ENCODE assay signal across 11 cellular contexts in the genomic region with DNA sequence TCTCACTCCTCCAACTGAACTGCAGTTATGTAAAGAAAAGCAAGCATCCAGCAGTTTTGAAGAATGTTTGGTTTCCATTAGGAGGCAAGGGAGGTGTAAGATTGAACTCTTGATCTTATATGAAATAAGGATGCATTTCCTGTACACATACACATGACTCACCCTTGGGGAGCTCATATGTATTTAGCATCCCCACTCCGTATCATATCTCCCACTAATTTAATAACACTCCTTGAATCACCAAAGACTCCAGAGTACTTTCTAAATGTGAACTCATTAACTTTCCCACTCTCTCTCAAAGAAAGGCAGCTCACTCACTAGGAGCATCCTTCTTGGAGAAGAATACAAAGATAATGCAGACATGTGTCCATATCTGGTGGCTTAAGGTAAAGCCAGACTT.
DNase-seq lines count a peak whose midpoint lies in the region; ATAC-seq and TF ChIP-seq lines count a peak whose summit lies in the region.
"Had no signal": no experiment of that assay in that cellular context is flagged by ENCODE, and none has a peak within 500 bp of the region (broad histone marks: within the 10 kb centered on the region; RNA-seq: fewer than 3 reads in every experiment).

No MANE protein-coding gene starts in this region.

- H3K4me3 Mint-ChIP-seq in activated T-cell treated with anti-CD3 and anti-CD28 coated beads, Interleukin-2, amount 50 U/mL, for 4 hours, result peak overlapping the region; percentile 83
- H3K4me3 Mint-ChIP-seq in activated B cell treated with CpG ODN at 0.5 μM for 24 hours, result peak overlapping the region; percentile 5

- no peak for TF ChIP-seq POLR2A in stomach (IDR thresholded peaks at IDR 0.05)

- TF ChIP-seq CTCF in activated B cell treated with CpG ODN at 0.5 μM for 24 hours (IDR thresholded peaks at IDR 0.05) (no peak), fibroblast of the aortic adventitia (IDR thresholded peaks at IDR 0.05; ENCODE audit: insufficient read depth, low read length) (no peak), stomach (IDR thresholded peaks at IDR 0.05) (no peak), psoas muscle (IDR thresholded peaks at IDR 0.05) (no peak)

- POLR2A ChIA-PET in activated B cell treated with CpG ODN at 0.5 μM for 24 hours (lab: Charles Lee), result interaction anchor here (1.1 to 8.4 kb wide), 4 partner anchors 9 to 220 kb away, joined by 3 to 111 read pairs (median 8); no protein-coding TSS in a partner anchor

- no peaks in the 10 kb centered on the region for H3K9me3 Mint-ChIP-seq in activated T-cell treated with anti-CD3 and anti-CD28 coated beads, Interleukin-2, amount 50 U/mL, for 4 hours
- no peaks in the 10 kb centered on the region for H3K9me3 Mint-ChIP-seq in activated B cell treated with CpG ODN at 0.5 μM for 24 hours

- no peaks in the 10 kb centered on the region for H3K27me3 Mint-ChIP-seq in activated T-cell treated with anti-CD3 and anti-CD28 coated beads, Interleukin-2, amount 50 U/mL, for 4 hours (ENCODE audit: low read depth)
- no peaks in the 10 kb centered on the region for H3K27me3 Mint-ChIP-seq in activated B cell treated with CpG ODN at 0.5 μM for 24 hours

- H3K4me1 ChIP-seq in stomach, result peaks cover 36 to 98% (median 78%) of the 10 kb centered on the region in 4 donors
- H3K4me1 ChIP-seq in psoas muscle, result peaks cover 76% of the 10 kb centered on the region

- intact Hi-C loops in activated B cell treated with CpG ODN at 0.5 μM for 24 hours (cut with micrococcal nuclease), result loop anchor here (2.0 kb wide), 1 partner anchor 13 kb away; no protein-coding TSS in a partner anchor
- intact Hi-C loops in stomach (cut with DNase I; ENCODE audit: low total_unique reads), result no loop called here
- intact Hi-C loops in psoas muscle (cut with DNase I), result no loop called here

- no peak for TF ChIP-seq EP300 in stomach (IDR thresholded peaks at IDR 0.05)

- H3K9me3 ChIP-seq in stomach (no peaks in the 10 kb centered on the region), psoas muscle (no peaks in the 10 kb centered on the region)

- WGBS in stomach, 5 donors, result 53 to 80% (median 68%) methylated on average over 1 of the region's 1 CpG
- WGBS in psoas muscle, 3 donors, result 73 to 96% (median 82%) methylated on average over 1 of the region's 1 CpG

- H3K27ac Mint-ChIP-seq in activated B cell treated with CpG ODN at 0.5 μM for 24 hours, result peak overlapping the region; percentile 78

- peaks cover 49% of the 10 kb centered on the region for H3K36me3 Mint-ChIP-seq in activated T-cell treated with anti-CD3 and anti-CD28 coated beads, Interleukin-2, amount 50 U/mL, for 4 hours (ENCODE audit: insufficient read depth)
- H3K36me3 Mint-ChIP-seq in activated B cell treated with CpG ODN at 0.5 μM for 24 hours (ENCODE audit: low read depth), result peaks cover 80% of the 10 kb centered on the region

- H3K36me3 ChIP-seq in stomach, result peaks cover 0 to 21% (median 5%) of the 10 kb centered on the region in 4 donors
- H3K36me3 ChIP-seq in psoas muscle (ENCODE audit: insufficient read depth in 1 of 2, low read depth in 1 of 2), result peaks cover 0 to 9% of the 10 kb centered on the region in 2 donors

- H3K4me3 ChIP-seq in fibroblast of the aortic adventitia (ENCODE audit: low read depth, low read length) (no peak overlapping the region), stomach (no peak overlapping the region), psoas muscle (no peak overlapping the region)
- H3K4me3 ChIP-seq: SK-N-MC had no signal

- no peak for DNase-seq in activated T-cell treated with anti-CD3 and anti-CD28 coated beads, Interleukin-2, amount 50 U/mL, for 4 hours
- DNase-seq in activated T-cell treated with anti-CD3 and anti-CD28 coated beads, Interleukin-2, amount 50 U/mL, for 48 hours, result no peak
- no peak for DNase-seq in activated B cell treated with CpG ODN at 0.5 μM for 24 hours
- DNase-seq in fibroblast of the aortic adventitia (ENCODE audit: low read depth), result peak; percentile 36
- no peak for DNase-seq in stomach
- no peak for DNase-seq in psoas muscle
- no peak for DNase-seq in DMS79 treated with DMSO at 0.1 percent for 48 hours (lab: John Stamatoyannopoulos, UW)
- DNase-seq: left ventricle myocardium superior, NCI-H2029 had no signal

- H3K4me1 Mint-ChIP-seq in activated T-cell treated with anti-CD3 and anti-CD28 coated beads, Interleukin-2, amount 50 U/mL, for 4 hours (ENCODE audit: low read depth), result peaks cover 97% of the 10 kb centered on the region
- peaks cover 100% of the 10 kb centered on the region for H3K4me1 Mint-ChIP-seq in activated B cell treated with CpG ODN at 0.5 μM for 24 hours

- H3K27ac ChIP-seq in stomach (peak overlapping the region in 3 of 5 donors; percentile 46 to 88 (median 84)), psoas muscle (no peak overlapping the region)
- H3K27ac ChIP-seq: SK-N-MC had no signal

- CTCF ChIA-PET in activated B cell treated with CpG ODN at 0.5 μM for 24 hours (lab: Charles Lee), result interaction anchor here (1.1 to 1.4 kb wide), 2 partner anchors 11 to 121 kb away, joined by 3 to 6 read pairs; no protein-coding TSS in a partner anchor

- no peaks in the 10 kb centered on the region for H3K27me3 ChIP-seq in stomach
- H3K27me3 ChIP-seq in psoas muscle (ENCODE audit: insufficient read depth in 3 of 3, low read length in 2 of 3), result no peaks in the 10 kb centered on the region

- ATAC-seq in activated T-cell treated with anti-CD3 and anti-CD28 coated beads, Interleukin-2, amount 50 U/mL, for 4 hours, result peak; percentile 12 to 13
- ATAC-seq in activated B cell treated with CpG ODN at 0.5 μM for 24 hours (ENCODE audit: low read depth) (no peak), psoas muscle (no peak), GM18517 (IDR thresholded peaks at IDR 0.05; ENCODE audit: unreplicated experiment) (no peak)
- ATAC-seq: left ventricle myocardium superior had no signal

Comparison
In these comparisons a context has a peak if more than half of its experiments do, and no peak if none do; other contexts are left out.
1. ATAC-seq: peak in activated T-cell treated with anti-CD3 and anti-CD28 coated beads, Interleukin-2, amount 50 U/mL, for 4 hours (2 of 2); none in activated B cell treated with CpG ODN at 0.5 μM for 24 hours (single experiment), psoas muscle (0 of 4) and GM18517 (single experiment).